Comparison of ENCODE assay signal across 11 cellular contexts in the genomic region with DNA sequence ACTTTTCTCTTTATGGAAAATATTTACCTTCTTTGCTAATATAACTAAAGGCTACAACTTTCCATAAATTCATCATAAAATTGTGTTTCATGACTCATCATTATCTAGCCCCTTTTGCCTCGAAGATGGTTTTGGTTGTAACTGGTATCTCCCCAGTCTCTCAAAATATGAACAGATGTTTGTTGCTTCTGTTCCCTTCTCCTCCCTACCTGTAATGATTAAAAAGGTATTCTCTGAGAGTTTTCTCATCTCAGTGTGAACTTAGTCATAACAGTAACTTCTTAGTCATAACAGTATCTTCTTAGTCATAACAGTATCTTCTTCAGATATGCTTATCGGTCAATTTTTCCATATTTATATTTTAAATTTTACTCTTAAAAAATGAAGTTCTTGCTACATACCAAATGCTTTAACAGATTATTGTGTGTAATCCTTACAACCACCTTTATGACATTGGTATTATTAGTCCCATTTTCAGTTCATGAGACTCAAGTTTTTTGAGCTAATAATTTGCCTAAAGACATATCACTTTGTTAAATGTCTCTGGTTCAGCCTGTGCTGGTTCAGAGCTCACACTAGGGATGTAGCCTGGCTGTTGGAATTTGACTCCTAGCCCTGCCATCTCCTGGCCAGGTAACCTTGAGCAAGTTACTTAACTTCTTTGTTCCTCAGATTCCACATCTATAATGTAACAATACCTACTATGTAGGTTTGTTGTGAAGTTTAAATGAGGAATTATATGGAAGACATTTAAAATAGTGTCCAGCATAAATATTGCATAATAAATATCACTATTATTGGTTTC. TPM values are rescaled to one million over a fixed set of nuclear protein-coding genes. Genes with fewer than 3 reads are reported as not detected.
A peak's percentile ranks its signal among the peaks of the same experiment; 100 is the strongest.
DNase-seq lines count a peak whose midpoint lies in the region; ATAC-seq and TF ChIP-seq lines count a peak whose summit lies in the region.
"Had no signal": no experiment of that assay in that cellular context is flagged by ENCODE, and none has a peak within 500 bp of the region (broad histone marks: within the 10 kb centered on the region; RNA-seq: fewer than 3 reads in every experiment).

No MANE protein-coding gene starts in this region.

- H3K36me3 Mint-ChIP-seq in activated naive CD4-positive, alpha-beta T cell treated with anti-CD3 and anti-CD28 coated beads for 36 hours (ENCODE audit: low read depth) = no peaks in the 10 kb centered on the region
- H3K36me3 Mint-ChIP-seq in stimulated activated naive CD8-positive, alpha-beta T cell treated with anti-CD3 and anti-CD28 coated beads, Interleukin-15, Interleukin-2, amounts not matched to agents 100 ng/mL and 50 ng/mL, for 24 hours (ENCODE audit: low read depth) = peaks cover 6% of the 10 kb centered on the region
- H3K36me3 Mint-ChIP-seq: naive B cell had no signal

- H3K4me3 Mint-ChIP-seq in activated naive CD4-positive, alpha-beta T cell treated with anti-CD3 and anti-CD28 coated beads for 36 hours = no peak overlapping the region
- H3K4me3 Mint-ChIP-seq in stimulated activated naive CD8-positive, alpha-beta T cell treated with anti-CD3 and anti-CD28 coated beads, Interleukin-15, Interleukin-2, amounts not matched to agents 100 ng/mL and 50 ng/mL, for 24 hours = peak overlapping the region; percentile 12
- H3K4me3 Mint-ChIP-seq: naive B cell had no signal

- no peaks in the 10 kb centered on the region for H3K4me1 ChIP-seq in colonic mucosa
- H3K4me1 ChIP-seq: ascending aorta had no signal

- H3K27ac ChIP-seq in substantia nigra (ENCODE audit: low read depth, low read length, poor library complexity, severe bottlenecking) (no peak overlapping the region), colonic mucosa (no peak overlapping the region)
- H3K27ac ChIP-seq: ascending aorta had no signal

- H3K27me3 Mint-ChIP-seq in activated naive CD4-positive, alpha-beta T cell treated with anti-CD3 and anti-CD28 coated beads for 36 hours (ENCODE audit: low read depth) = no peaks in the 10 kb centered on the region
- no peaks in the 10 kb centered on the region for H3K27me3 Mint-ChIP-seq in stimulated activated naive CD8-positive, alpha-beta T cell treated with anti-CD3 and anti-CD28 coated beads, Interleukin-15, Interleukin-2, amounts not matched to agents 100 ng/mL and 50 ng/mL, for 24 hours
- H3K27me3 Mint-ChIP-seq: naive B cell had no signal

- no peak overlapping the region for H3K4me3 ChIP-seq in colonic mucosa
- H3K4me3 ChIP-seq: ascending aorta had no signal

- H3K9me3 Mint-ChIP-seq in activated naive CD4-positive, alpha-beta T cell treated with anti-CD3 and anti-CD28 coated beads for 36 hours = no peaks in the 10 kb centered on the region
- H3K9me3 Mint-ChIP-seq in stimulated activated naive CD8-positive, alpha-beta T cell treated with anti-CD3 and anti-CD28 coated beads, Interleukin-15, Interleukin-2, amounts not matched to agents 100 ng/mL and 50 ng/mL, for 24 hours = no peaks in the 10 kb centered on the region
- H3K9me3 Mint-ChIP-seq: naive B cell had no signal

- ATAC-seq in HG02623 (IDR thresholded peaks at IDR 0.05; ENCODE audit: unreplicated experiment) (peak; percentile 88), HG03571 (IDR thresholded peaks at IDR 0.05; ENCODE audit: unreplicated experiment) (peak; percentile 80)

- CTCF ChIA-PET in activated naive CD4-positive, alpha-beta T cell treated with anti-CD3 and anti-CD28 coated beads for 36 hours (lab: Charles Lee) = interaction anchor here (0.6 to 1.6 kb wide), 3 partner anchors 9 to 209 kb away, joined by 3 to 5 read pairs (median 4); no protein-coding TSS in a partner anchor

- no peak overlapping the region for H3K9ac ChIP-seq in colonic mucosa (ENCODE audit: low read depth in 2 of 2, low read length in 2 of 2)

- peak overlapping the region; percentile 50 for H3K27ac Mint-ChIP-seq in activated naive CD4-positive, alpha-beta T cell treated with anti-CD3 and anti-CD28 coated beads for 36 hours
- H3K27ac Mint-ChIP-seq in stimulated activated naive CD8-positive, alpha-beta T cell treated with anti-CD3 and anti-CD28 coated beads, Interleukin-15, Interleukin-2, amounts not matched to agents 100 ng/mL and 50 ng/mL, for 24 hours = peak overlapping the region; percentile 84
- H3K27ac Mint-ChIP-seq: naive B cell had no signal

- H3K27me3 ChIP-seq in colonic mucosa = no peaks in the 10 kb centered on the region
- H3K27me3 ChIP-seq: ascending aorta had no signal

- intact Hi-C loops in activated naive CD4-positive, alpha-beta T cell treated with anti-CD3 and anti-CD28 coated beads for 36 hours (cut with micrococcal nuclease) = loop anchor here (1.0 to 5.0 kb wide), 9 partner anchors 33 to 797 kb away; partner anchors contain the start of genes ATP1B1, F5 and NME7
- intact Hi-C loops in colonic mucosa (cut with DNase I) = loop anchor here (5.0 to 10.0 kb wide), 2 partner anchors 223 to 524 kb away; no protein-coding TSS in a partner anchor

- DNase-seq in activated naive CD4-positive, alpha-beta T cell treated with anti-CD3 and anti-CD28 coated beads for 36 hours = no peak
- DNase-seq in activated naive CD4-positive, alpha-beta T cell (lab: John Stamatoyannopoulos, UW) = no peak
- DNase-seq in substantia nigra (lab: John Stamatoyannopoulos, UW) = no peak
- no peak for DNase-seq in colonic mucosa
- DNase-seq in NCI-H128 (lab: John Stamatoyannopoulos, UW; ENCODE audit: unreplicated experiment) = no peak
- DNase-seq: naive B cell, NCI-H2029 had no signal

- no peaks in the 10 kb centered on the region for H3K36me3 ChIP-seq in colonic mucosa
- H3K36me3 ChIP-seq: ascending aorta had no signal

- no peak for TF ChIP-seq CTCF in colonic mucosa (IDR thresholded peaks at IDR 0.05)

- peaks cover 6% of the 10 kb centered on the region for H3K4me1 Mint-ChIP-seq in activated naive CD4-positive, alpha-beta T cell treated with anti-CD3 and anti-CD28 coated beads for 36 hours (ENCODE audit: low read depth)
- H3K4me1 Mint-ChIP-seq in stimulated activated naive CD8-positive, alpha-beta T cell treated with anti-CD3 and anti-CD28 coated beads, Interleukin-15, Interleukin-2, amounts not matched to agents 100 ng/mL and 50 ng/mL, for 24 hours (ENCODE audit: low read depth) = peaks cover 24% of the 10 kb centered on the region
- H3K4me1 Mint-ChIP-seq: naive B cell had no signal

- no peaks in the 10 kb centered on the region for H3K9me3 ChIP-seq in colonic mucosa
- H3K9me3 ChIP-seq: ascending aorta had no signal

RNA-seq across cellular contexts. Expression of gene ATP1B1, which starts 32.6 kb away (rescaled TPM):
- total RNA-seq in activated naive CD4-positive, alpha-beta T cell treated with anti-CD3 and anti-CD28 coated beads for 36 hours = 1 to 10 TPM; 5.6 to 6.2 TPM
- total RNA-seq in colonic mucosa = 100 to 1,000 TPM; 378 to 678 TPM

Comparison
In these comparisons a context has a peak if more than half of its experiments do, and no peak if none do; other contexts are left out.
1. RNA of gene ATP1B1, which starts 32.6 kb away (total RNA-seq): 378 to 678 TPM in colonic mucosa; 5.6 to 6.2 TPM in activated naive CD4-positive, alpha-beta T cell treated with anti-CD3 and anti-CD28 coated beads for 36 hours; every median in the first group is over 10 times any median in the second.